Comparison of ENCODE assay signal across 1 cellular context in the genomic region with DNA sequence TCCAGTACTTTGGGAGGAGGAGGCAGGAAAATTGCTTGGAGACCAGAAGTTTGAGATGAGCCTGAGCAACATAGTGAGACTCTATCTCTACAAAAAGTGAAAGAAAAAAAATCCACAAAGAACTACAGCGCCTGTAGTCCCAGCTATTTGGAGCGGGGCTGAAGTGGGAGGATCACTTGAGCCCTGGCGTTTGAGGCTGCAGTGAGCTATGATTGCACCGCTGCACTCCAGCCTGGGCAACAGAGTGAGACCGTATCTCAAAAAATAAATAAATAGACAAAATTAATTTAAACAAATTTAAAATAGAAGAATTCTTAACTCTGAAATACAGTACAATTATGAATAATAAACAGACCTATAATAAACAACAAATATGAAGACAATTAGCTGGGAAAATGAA.
TF ChIP-seq lines count a peak whose summit lies in the region.

No MANE protein-coding gene starts in this region.

TF ChIP-seq in IMR-90, 13 proteins besides CTCF, POLR2A, EP300 and RAD21:
- TF ChIP-seq NFE2L2 (IDR thresholded peaks at IDR 0.05; ENCODE audit: low read depth, low read length) (no peak), CHD1 (IDR thresholded peaks at IDR 0.05; ENCODE audit: low read depth, low read length) (no peak), MAFK (IDR thresholded peaks at IDR 0.05; ENCODE audit: low read depth, low read length) (no peak), FOS (IDR thresholded peaks at IDR 0.05; ENCODE audit: low read depth, low read length) (no peak), MXI1 (IDR thresholded peaks at IDR 0.05; ENCODE audit: borderline replicate concordance, low read depth, low read length) (no peak), RFX5 (IDR thresholded peaks at IDR 0.05; ENCODE audit: low read depth, low read length) (no peak), SMC3 (IDR thresholded peaks at IDR 0.05; ENCODE audit: low read depth, low read length) (no peak), MAZ (IDR thresholded peaks at IDR 0.05; ENCODE audit: borderline replicate concordance, low read depth, low read length) (no peak), BHLHE40 (IDR thresholded peaks at IDR 0.05; ENCODE audit: low read depth, low read length) (no peak), CEBPB (IDR thresholded peaks at IDR 0.05; ENCODE audit: low read depth, low read length) (no peak), RCOR1 (IDR thresholded peaks at IDR 0.05; ENCODE audit: insufficient replicate concordance, low read length) (no peak)
- TF ChIP-seq, protein P1, sequence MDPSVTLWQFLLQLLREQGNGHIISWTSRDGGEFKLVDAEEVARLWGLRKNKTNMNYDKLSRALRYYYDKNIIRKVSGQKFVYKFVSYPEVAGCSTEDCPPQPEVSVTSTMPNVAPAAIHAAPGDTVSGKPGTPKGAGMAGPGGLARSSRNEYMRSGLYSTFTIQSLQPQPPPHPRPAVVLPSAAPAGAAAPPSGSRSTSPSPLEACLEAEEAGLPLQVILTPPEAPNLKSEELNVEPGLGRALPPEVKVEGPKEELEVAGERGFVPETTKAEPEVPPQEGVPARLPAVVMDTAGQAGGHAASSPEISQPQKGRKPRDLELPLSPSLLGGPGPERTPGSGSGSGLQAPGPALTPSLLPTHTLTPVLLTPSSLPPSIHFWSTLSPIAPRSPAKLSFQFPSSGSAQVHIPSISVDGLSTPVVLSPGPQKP (IDR thresholded peaks at IDR 0.05; ENCODE audit: borderline replicate concordance, low read depth, low read length): no peak
- TF ChIP-seq, protein P2, sequence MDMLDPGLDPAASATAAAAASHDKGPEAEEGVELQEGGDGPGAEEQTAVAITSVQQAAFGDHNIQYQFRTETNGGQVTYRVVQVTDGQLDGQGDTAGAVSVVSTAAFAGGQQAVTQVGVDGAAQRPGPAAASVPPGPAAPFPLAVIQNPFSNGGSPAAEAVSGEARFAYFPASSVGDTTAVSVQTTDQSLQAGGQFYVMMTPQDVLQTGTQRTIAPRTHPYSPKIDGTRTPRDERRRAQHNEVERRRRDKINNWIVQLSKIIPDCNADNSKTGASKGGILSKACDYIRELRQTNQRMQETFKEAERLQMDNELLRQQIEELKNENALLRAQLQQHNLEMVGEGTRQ (IDR thresholded peaks at IDR 0.05; ENCODE audit: low read depth, low read length): no peak
